In the genomic region with DNA sequence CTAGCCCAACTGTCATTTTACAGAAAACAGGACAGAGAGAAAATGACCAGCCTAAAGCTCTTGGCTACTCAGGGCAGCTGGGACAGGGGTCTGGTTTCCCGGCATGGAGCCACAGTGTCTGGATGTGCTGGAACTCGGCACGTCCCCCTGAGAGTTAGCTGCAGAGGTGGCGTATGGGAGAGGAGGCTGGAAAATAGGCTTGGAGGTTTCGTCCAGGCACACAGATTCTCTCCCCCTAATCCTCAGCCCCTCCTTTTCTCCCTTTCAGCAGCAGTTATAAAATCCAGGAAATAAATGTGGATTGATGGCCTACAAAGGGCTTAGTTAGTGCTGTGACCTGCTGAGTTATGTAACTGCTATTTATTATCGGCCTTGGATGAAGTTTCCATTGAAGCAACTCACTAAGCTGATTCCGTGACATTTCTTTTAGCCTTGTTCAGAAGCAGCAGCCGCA, we compare ENCODE assay signal across 12 cellular contexts.
DNase-seq lines count a peak whose midpoint lies in the region; ATAC-seq and TF ChIP-seq lines count a peak whose summit lies in the region.
"Had no signal": no experiment of that assay in that cellular context is flagged by ENCODE, and none has a peak within 500 bp of the region (broad histone marks: within the 10 kb centered on the region; RNA-seq: fewer than 3 reads in every experiment).

No MANE protein-coding gene starts in this region.

- no peaks in the 10 kb centered on the region for H3K36me3 Mint-ChIP-seq in stimulated activated naive B cell treated with anti-CD40 and anti-IgM and Interleukin-4, amounts not matched to agents 10 μg/mL and 1 μg/mL and 100 μg/mL, for 72 hours

- H3K4me1 Mint-ChIP-seq in stimulated activated naive B cell treated with anti-CD40 and anti-IgM and Interleukin-4, amounts not matched to agents 10 μg/mL and 1 μg/mL and 100 μg/mL, for 72 hours = peaks cover 5 to 10% of the 10 kb centered on the region in 2 donors

- no peak overlapping the region for H3K27ac Mint-ChIP-seq in stimulated activated naive B cell treated with anti-CD40 and anti-IgM and Interleukin-4, amounts not matched to agents 10 μg/mL and 1 μg/mL and 100 μg/mL, for 72 hours
- H3K27ac Mint-ChIP-seq: CD4-positive, alpha-beta T cell had no signal

- no peak for TF ChIP-seq CTCF in dorsolateral prefrontal cortex (IDR thresholded peaks at IDR 0.05 in 54 of 56, conservative IDR thresholded peaks at IDR 0.05 in 2 of 56; ENCODE audit: low read depth in 1 of 56, partially characterized antibody in 56 of 56)

- DNase-seq in NCI-H82 treated with DMSO at 0.1 percent for 48 hours (lab: John Stamatoyannopoulos, UW; ENCODE audit: unreplicated experiment) (peak; percentile 62), dorsolateral prefrontal cortex (peak in 1 of 10 donors; percentile 29), midbrain (lab: John Stamatoyannopoulos, UW) (peak; percentile 25), NCI-H187 (lab: John Stamatoyannopoulos, UW) (no peak)
- DNase-seq in stimulated activated naive B cell treated with anti-CD40 and anti-IgM and Interleukin-4, amounts not matched to agents 10 μg/mL and 1 μg/mL and 100 μg/mL, for 72 hours = no peak
- no peak for DNase-seq in effector memory CD4-positive, alpha-beta T cell
- DNase-seq: activated T-cell treated with anti-CD3 and anti-CD28 coated beads, Interleukin-2, amount 50 U/mL, for 4 hours; CD4-positive, alpha-beta T cell; NCI-H446 treated with DMSO at 0.1 percent for 48 hours; stimulated activated CD8-positive, alpha-beta memory T cell treated with anti-CD3 and anti-CD28 coated beads, Interleukin-4, amount 100 ng/mL, for 48 hours had no signal

- H3K9me3 Mint-ChIP-seq in stimulated activated naive B cell treated with anti-CD40 and anti-IgM and Interleukin-4, amounts not matched to agents 10 μg/mL and 1 μg/mL and 100 μg/mL, for 72 hours = no peaks in the 10 kb centered on the region
- H3K9me3 Mint-ChIP-seq: activated T-cell treated with anti-CD3 and anti-CD28 coated beads, Interleukin-2, amount 50 U/mL, for 4 hours; CD4-positive, alpha-beta T cell had no signal

- intact Hi-C loops in dorsolateral prefrontal cortex (cut with DNase I) = loop anchor here (10.0 kb wide), 2 partner anchors 171 to 411 kb away; partner anchors contain the start of gene SPATA20 (in 1 of the 2)

- peaks cover 0 to 6% of the 10 kb centered on the region in 2 donors for H3K36me3 ChIP-seq in stomach smooth muscle (ENCODE audit: control insufficient read depth in 2 of 2, insufficient read depth in 2 of 2, low read length in 2 of 2)
- no peaks in the 10 kb centered on the region for H3K36me3 ChIP-seq in effector memory CD4-positive, alpha-beta T cell (ENCODE audit: control insufficient read depth, insufficient read depth, low read length)

- H3K27ac ChIP-seq in dorsolateral prefrontal cortex (peak overlapping the region in 47 of 59 donors; percentile 2 to 78 (median 53)), stomach smooth muscle (ENCODE audit: low read length) (peak overlapping the region; percentile 62)
- H3K27ac ChIP-seq in effector memory CD4-positive, alpha-beta T cell (ENCODE audit: insufficient read depth, low read length, poor library complexity, severe bottlenecking) = no peak overlapping the region

- no peaks in the 10 kb centered on the region for H3K9me3 ChIP-seq in stomach smooth muscle (ENCODE audit: control insufficient read depth in 2 of 2, low read length in 2 of 2)
- no peaks in the 10 kb centered on the region for H3K9me3 ChIP-seq in effector memory CD4-positive, alpha-beta T cell (ENCODE audit: control insufficient read depth, low read length)

- H3K27me3 ChIP-seq in dorsolateral prefrontal cortex = no peaks in the 10 kb centered on the region
- no peaks in the 10 kb centered on the region for H3K27me3 ChIP-seq in stomach smooth muscle (ENCODE audit: control insufficient read depth in 1 of 2, insufficient read depth in 2 of 2, low read length in 2 of 2)
- no peaks in the 10 kb centered on the region for H3K27me3 ChIP-seq in effector memory CD4-positive, alpha-beta T cell (replicated peaks; ENCODE audit: control insufficient read depth, insufficient read depth, low read length, poor library complexity, severe bottlenecking)

- no peak for ATAC-seq in stimulated activated naive B cell treated with anti-CD40 and anti-IgM and Interleukin-4, amounts not matched to agents 10 μg/mL and 1 μg/mL and 100 μg/mL, for 72 hours (replicated peaks)
- ATAC-seq in GM18505 (IDR thresholded peaks at IDR 0.05; ENCODE audit: unreplicated experiment) = no peak
- ATAC-seq: activated T-cell treated with anti-CD3 and anti-CD28 coated beads, Interleukin-2, amount 50 U/mL, for 4 hours had no signal

- peak overlapping the region; percentile 28 to 29 for H3K9ac ChIP-seq in stomach smooth muscle (ENCODE audit: low read length in 2 of 2)

- peaks cover 10 to 16% of the 10 kb centered on the region in 2 donors for H3K27me3 Mint-ChIP-seq in stimulated activated naive B cell treated with anti-CD40 and anti-IgM and Interleukin-4, amounts not matched to agents 10 μg/mL and 1 μg/mL and 100 μg/mL, for 72 hours
- H3K27me3 Mint-ChIP-seq: CD4-positive, alpha-beta T cell had no signal

- H3K4me3 Mint-ChIP-seq in stimulated activated naive B cell treated with anti-CD40 and anti-IgM and Interleukin-4, amounts not matched to agents 10 μg/mL and 1 μg/mL and 100 μg/mL, for 72 hours = no peak overlapping the region
- H3K4me3 Mint-ChIP-seq: activated T-cell treated with anti-CD3 and anti-CD28 coated beads, Interleukin-2, amount 50 U/mL, for 4 hours; CD4-positive, alpha-beta T cell had no signal

- H3K4me3 ChIP-seq in dorsolateral prefrontal cortex = no peak overlapping the region
- H3K4me3 ChIP-seq in stomach smooth muscle (ENCODE audit: low read length in 2 of 2) = peak overlapping the region in 1 of 2 donors; percentile 22
- no peak overlapping the region for H3K4me3 ChIP-seq in effector memory CD4-positive, alpha-beta T cell (ENCODE audit: insufficient read depth, low read depth, low read length, poor library complexity, severe bottlenecking)

- no peak for TF ChIP-seq POLR2A in GM18505 (IDR thresholded peaks at IDR 0.05; ENCODE audit: borderline replicate concordance, extremely low read depth, insufficient read depth, insufficient read length)

- H3K4me1 ChIP-seq in stomach smooth muscle (ENCODE audit: control insufficient read depth, insufficient read depth, low read length) = peaks cover 36% of the 10 kb centered on the region
- no peaks in the 10 kb centered on the region for H3K4me1 ChIP-seq in effector memory CD4-positive, alpha-beta T cell (ENCODE audit: control insufficient read depth, insufficient read depth, low read length, poor library complexity, severe bottlenecking)

Comparison
In these comparisons a context has a peak if more than half of its experiments do, and no peak if none do; other contexts are left out.
1. DNase-seq: peak in NCI-H82 treated with DMSO at 0.1 percent for 48 hours (single experiment) and midbrain (single experiment); none in stimulated activated naive B cell treated with anti-CD40 and anti-IgM and Interleukin-4, amounts not matched to agents 10 μg/mL and 1 μg/mL and 100 μg/mL, for 72 hours (single experiment), effector memory CD4-positive, alpha-beta T cell (0 of 3) and NCI-H187 (0 of 2).